In genomic region chr11:69048718-69049489, GRCh38 we compare ENCODE assay signal across 8 cellular contexts. TPM values are rescaled to one million over a fixed set of nuclear protein-coding genes. Genes with fewer than 3 reads are reported as not detected.
DNase-seq lines count a peak whose midpoint lies in the region; ATAC-seq and TF ChIP-seq lines count a peak whose summit lies in the region.

Gene TPCN2 (plus strand): TSS chr11:69048932. CDS start chr11:69048998, 66 bp downstream.

- H3K4me1 Mint-ChIP-seq in activated CD4-positive, alpha-beta T cell treated with anti-CD3 and anti-CD28 coated beads, Interleukin-2, amount 10 ng/mL, durations not matched to agents 7 days and 5 days, result peaks cover 42% of the 10 kb centered on the region

- H3K27ac Mint-ChIP-seq in activated CD4-positive, alpha-beta T cell treated with anti-CD3 and anti-CD28 coated beads, Interleukin-2, amount 10 ng/mL, durations not matched to agents 7 days and 5 days, result peak within 1 kb of the TSS; percentile 88

- H3K36me3 Mint-ChIP-seq in activated CD4-positive, alpha-beta T cell treated with anti-CD3 and anti-CD28 coated beads, Interleukin-2, amount 10 ng/mL, durations not matched to agents 7 days and 5 days (ENCODE audit: low read depth), result no peaks in the 10 kb centered on the region

- peak within 1 kb of the TSS; percentile 92 to 98 (median 96) for H3K9ac ChIP-seq in BLaER1 treated with 17β-estradiol and CSF1 and Interleukin-3, amounts not matched to agents 10 nM and 100 nM

- CTCF ChIA-PET in activated CD4-positive, alpha-beta T cell treated with anti-CD3 and anti-CD28 coated beads, Interleukin-2, amount 10 ng/mL, durations not matched to agents 7 days and 5 days (lab: Charles Lee), result interaction anchor here (1.0 kb wide), 1 partner anchor 205 kb away, joined by 3 read pairs; no protein-coding TSS in a partner anchor

- peak within 1 kb of the TSS; percentile 91 to 98 (median 96) for H3K4me2 ChIP-seq in BLaER1 treated with 17β-estradiol and CSF1 and Interleukin-3, amounts not matched to agents 10 nM and 100 nM

- no peaks in the 10 kb centered on the region for H3K9me3 ChIP-seq in BLaER1 treated with 17β-estradiol and CSF1 and Interleukin-3, amounts not matched to agents 10 nM and 100 nM (replicated peaks in 1 of 11)

- DNase-seq in NCI-H69 (lab: John Stamatoyannopoulos, UW) (peak; percentile 98), coronary artery (ENCODE audit: low spot score) (peak; percentile 96), left lobe of liver (ENCODE audit: low spot score) (peak; percentile 95)
- peak; percentile 92 for DNase-seq in activated CD4-positive, alpha-beta T cell treated with anti-CD3 and anti-CD28 coated beads, Interleukin-2, amount 10 ng/mL, durations not matched to agents 7 days and 5 days
- DNase-seq in stimulated activated CD4-positive, alpha-beta T cell treated with anti-CD3 and anti-CD28 coated beads, Interleukin-2, amount 100 ng/mL, for 24 hours, result peak; percentile 90 to 93

- ATAC-seq in GM19328 (IDR thresholded peaks at IDR 0.05; ENCODE audit: unreplicated experiment) (peak; percentile 90), HG03520 (IDR thresholded peaks at IDR 0.05; ENCODE audit: unreplicated experiment) (peak; percentile 84), left lobe of liver (peak; percentile 73)

- H3K4me3 Mint-ChIP-seq in activated CD4-positive, alpha-beta T cell treated with anti-CD3 and anti-CD28 coated beads, Interleukin-2, amount 10 ng/mL, durations not matched to agents 7 days and 5 days, result peak within 1 kb of the TSS; percentile 77

- H3K27ac ChIP-seq in BLaER1 treated with 17β-estradiol and CSF1 and Interleukin-3, amounts not matched to agents 10 nM and 100 nM, result peak within 1 kb of the TSS; percentile 88 to 97 (median 94)
- peak within 1 kb of the TSS; percentile 71 to 95 for H3K27ac ChIP-seq in coronary artery

- peak within 1 kb of the TSS; percentile 94 to 100 (median 99) for H3K4me3 ChIP-seq in BLaER1 treated with 17β-estradiol and CSF1 and Interleukin-3, amounts not matched to agents 10 nM and 100 nM
- peak within 1 kb of the TSS; percentile 96 for H3K4me3 ChIP-seq in coronary artery

- H3K4me1 ChIP-seq in BLaER1 treated with 17β-estradiol and CSF1 and Interleukin-3, amounts not matched to agents 10 nM and 100 nM, result peaks cover 65 to 74% (median 72%) of the 10 kb centered on the region in 10 experiments

- TF ChIP-seq CTCF in coronary artery (IDR thresholded peaks at IDR 0.05), result no peak

- H3K9me3 Mint-ChIP-seq in activated CD4-positive, alpha-beta T cell treated with anti-CD3 and anti-CD28 coated beads, Interleukin-2, amount 10 ng/mL, durations not matched to agents 7 days and 5 days, result no peaks in the 10 kb centered on the region

- peaks cover 0 to 5% (median 1%) of the 10 kb centered on the region in 11 experiments; a peak in 12 of 22 replicates for H3K36me3 ChIP-seq in BLaER1 treated with 17β-estradiol and CSF1 and Interleukin-3, amounts not matched to agents 10 nM and 100 nM

- peaks cover 9% of the 10 kb centered on the region for H3K27me3 Mint-ChIP-seq in activated CD4-positive, alpha-beta T cell treated with anti-CD3 and anti-CD28 coated beads, Interleukin-2, amount 10 ng/mL, durations not matched to agents 7 days and 5 days

- H4K20me1 ChIP-seq in BLaER1 treated with 17β-estradiol and CSF1 and Interleukin-3, amounts not matched to agents 10 nM and 100 nM, result peaks cover 41 to 45% (median 44%) of the 10 kb centered on the region in 11 experiments

- POLR2A ChIA-PET in activated CD4-positive, alpha-beta T cell treated with anti-CD3 and anti-CD28 coated beads, Interleukin-2, amount 10 ng/mL, durations not matched to agents 7 days and 5 days (lab: Charles Lee), result interaction anchor here (0.7 kb wide), 1 partner anchor 38 kb away, joined by 5 read pairs; no protein-coding TSS in a partner anchor

- no peaks in the 10 kb centered on the region for H3K27me3 ChIP-seq in BLaER1 treated with 17β-estradiol and CSF1 and Interleukin-3, amounts not matched to agents 10 nM and 100 nM

RNA-seq across cellular contexts. Expression of gene TPCN2, which starts in this region (rescaled TPM):
- 10 to 100 TPM; 18.0 to 22.1 TPM for total RNA-seq in activated CD4-positive, alpha-beta T cell treated with anti-CD3 and anti-CD28 coated beads, Interleukin-2, amount 10 ng/mL, durations not matched to agents 7 days and 5 days
- 35.0 TPM for total RNA-seq in left lobe of liver

Comparison
In these comparisons a context has a peak if more than half of its experiments do, and no peak if none do; other contexts are left out.
1. Peak in every context shown above with its lines: DNase-seq, ATAC-seq, H3K4me3 ChIP-seq and H3K27ac ChIP-seq.